Comparison of ENCODE assay signal across 18 cellular contexts in the genomic region with DNA sequence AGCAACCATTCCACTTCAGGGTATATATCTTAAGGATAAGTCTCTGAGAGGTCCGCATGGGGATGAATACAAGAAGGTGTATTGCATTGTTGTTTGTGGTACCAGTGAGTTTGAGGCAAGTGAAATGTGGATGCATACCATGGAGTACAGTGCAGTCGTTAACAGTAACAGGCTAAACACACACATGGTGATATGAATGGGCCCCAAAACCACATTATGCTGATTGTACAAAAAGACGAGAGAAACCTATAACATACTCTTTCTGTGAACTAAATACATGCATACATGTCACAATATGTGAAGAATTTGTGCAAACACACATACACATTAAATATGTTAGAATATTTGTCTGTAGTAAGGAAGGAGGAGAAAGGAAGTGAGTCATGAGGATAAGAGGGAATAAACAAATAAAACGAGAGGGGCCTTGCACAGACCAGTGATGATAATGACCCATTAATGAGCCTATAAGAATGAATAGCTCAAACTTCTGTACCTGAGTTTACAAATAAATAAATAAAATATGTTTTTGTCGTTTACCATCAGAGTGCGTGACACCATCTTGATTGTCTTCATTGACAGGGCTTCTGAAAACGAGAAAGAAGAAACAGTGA.
DNase-seq lines count a peak whose midpoint lies in the region; ATAC-seq, FAIRE-seq and TF ChIP-seq lines count a peak whose summit lies in the region.
"Had no signal": no experiment of that assay in that cellular context is flagged by ENCODE, and none has a peak within 500 bp of the region (broad histone marks: within the 10 kb centered on the region; RNA-seq: fewer than 3 reads in every experiment).

No MANE protein-coding gene starts in this region.

- peaks cover 24 to 31% (median 26%) of the 10 kb centered on the region in 4 donors for H3K4me1 Mint-ChIP-seq in CD4-positive, alpha-beta memory T cell
- H3K4me1 Mint-ChIP-seq: GM23338 had no signal

- TF ChIP-seq EP300 in A549 (IDR thresholded peaks at IDR 0.05): no peak

- peaks cover 32 to 47% of the 10 kb centered on the region in 2 donors for H3K36me3 Mint-ChIP-seq in CD4-positive, alpha-beta memory T cell

- peak overlapping the region in 1 of 2 experiments; percentile 7; a peak in 3 of 6 replicates for H3K27ac ChIP-seq in A549
- peak overlapping the region; percentile 11 for H3K27ac ChIP-seq in CD4-positive, alpha-beta memory T cell (ENCODE audit: low read depth, low read length)
- H3K27ac ChIP-seq: BLaER1, HL-60 had no signal

- CTCF ChIA-PET in A549 (lab: Yijun Ruan, JAX): interaction anchor here (0.8 to 4.3 kb wide), 6 partner anchors 55 to 143 kb away, joined by 3 to 19 read pairs (median 4); no protein-coding TSS in a partner anchor
- CTCF ChIA-PET in CD4-positive, alpha-beta memory T cell (lab: Charles Lee; ENCODE audit: partially characterized antibody): interaction anchor here (1.3 to 3.8 kb wide), 2 partner anchors 12 to 142 kb away, joined by 3 to 20 read pairs; no protein-coding TSS in a partner anchor

- H3K27me3 ChIP-seq in CD4-positive, alpha-beta memory T cell (ENCODE audit: insufficient read depth, low read length): no peaks in the 10 kb centered on the region
- H3K27me3 ChIP-seq: BLaER1 had no signal

- H3K4me1 ChIP-seq in A549: peaks cover 39% of the 10 kb centered on the region
- H3K4me1 ChIP-seq in CD4-positive, alpha-beta memory T cell (ENCODE audit: insufficient read depth, low read length): peaks cover 69% of the 10 kb centered on the region
- H3K4me1 ChIP-seq: BLaER1 had no signal

- no peak for TF ChIP-seq RAD21 in A549 (conservative IDR thresholded peaks at IDR 0.05 in 1 of 2, IDR thresholded peaks at IDR 0.05 in 1 of 2)

- peak in 1 of 2 experiments; percentile 8; a peak in 1 of 6 replicates for ATAC-seq in A549
- no peak for ATAC-seq in GM19395 (IDR thresholded peaks at IDR 0.05; ENCODE audit: unreplicated experiment)
- ATAC-seq: GM23338 had no signal

- TF ChIP-seq POLR2A in A549 (IDR thresholded peaks at IDR 0.05; ENCODE audit: low read length): no peak
- TF ChIP-seq POLR2A in GM12892 (IDR thresholded peaks at IDR 0.05; ENCODE audit: low read depth, low read length): no peak

- FAIRE-seq in A549 (lab: Jason Lieb, UNC) (peak; percentile 99), HTR-8/SVneo (lab: Jason Lieb, UNC) (peak; percentile 97), GM12892 (lab: Jason Lieb, UNC) (no peak)

- H3K4me3 Mint-ChIP-seq in CD4-positive, alpha-beta memory T cell: peak overlapping the region in 2 of 8 donors; percentile 1 to 45
- H3K4me3 Mint-ChIP-seq: GM23338, HFFc6 had no signal

- POLR2A ChIA-PET in A549 (lab: Yijun Ruan, JAX): no interaction called here
- POLR2A ChIA-PET in CD4-positive, alpha-beta memory T cell (lab: Charles Lee; ENCODE audit: partially characterized antibody): interaction anchor here (1.1 kb wide), 1 partner anchor 79 kb away, joined by 3 read pairs; a partner anchor contains a TSS

- H3K27me3 Mint-ChIP-seq in CD4-positive, alpha-beta memory T cell: no peaks in the 10 kb centered on the region

- H3K4me2 ChIP-seq in A549: no peak overlapping the region
- H3K4me2 ChIP-seq: BLaER1, GM23338 had no signal

- 82% methylated on average over 7 of the region's 7 CpGs for WGBS in A549 (ENCODE audit: missing lambda C conversion rate)

- DNase-seq in A549 (ENCODE audit: low read depth in 1 of 2, low spot score in 1 of 2) (no peak), HTR-8/SVneo (ENCODE audit: insufficient read length, low spot score) (no peak), epithelial cell of esophagus (ENCODE audit: low read depth) (peak; percentile 14), GM12892 (ENCODE audit: insufficient read length) (no peak), GOT3 (lab: John Stamatoyannopoulos, UW) (no peak)
- DNase-seq in CD4-positive, alpha-beta memory T cell: no peak
- DNase-seq: GDM1, HFFc6, Kasumi-1, NCI-H1417, NCI-H2029, NCI-H2171 treated with DMSO at 0.1 percent for 48 hours, NCI-H510A treated with DMSO at 0.1 percent for 48 hours, SIG-M5 had no signal

- TF ChIP-seq CTCF in A549 (IDR thresholded peaks at IDR 0.05) (no peak), epithelial cell of esophagus (IDR thresholded peaks at IDR 0.05; ENCODE audit: insufficient read depth, low read depth, low read length, missing control alignments) (no peak)

- peaks cover 0 to 1% (median 0%) of the 10 kb centered on the region in 8 donors for H3K9me3 Mint-ChIP-seq in CD4-positive, alpha-beta memory T cell
- H3K9me3 Mint-ChIP-seq: GM23338, HFFc6 had no signal

- H3K9me3 ChIP-seq in A549: no peaks in the 10 kb centered on the region
- H3K9me3 ChIP-seq in CD4-positive, alpha-beta memory T cell (ENCODE audit: control insufficient read depth in 1 of 2, low read length in 2 of 2): no peaks in the 10 kb centered on the region
- H3K9me3 ChIP-seq: BLaER1 had no signal

- H3K36me3 ChIP-seq in CD4-positive, alpha-beta memory T cell (ENCODE audit: insufficient read depth, low read length): peaks cover 60% of the 10 kb centered on the region
- H3K36me3 ChIP-seq: BLaER1 had no signal

- intact Hi-C loops in CD4-positive, alpha-beta memory T cell (cut with micrococcal nuclease): no loop called here

- peak overlapping the region in 6 of 7 donors; percentile 19 to 75 (median 42) for H3K27ac Mint-ChIP-seq in CD4-positive, alpha-beta memory T cell
- H3K27ac Mint-ChIP-seq: GM23338, HFFc6 had no signal

- H3K4me3 ChIP-seq in A549 (no peak overlapping the region), epithelial cell of esophagus (ENCODE audit: low read length) (no peak overlapping the region)
- H3K4me3 ChIP-seq in CD4-positive, alpha-beta memory T cell (ENCODE audit: low read length in 2 of 2): no peak overlapping the region
- H3K4me3 ChIP-seq: BLaER1, GM23338 had no signal

TF ChIP-seq in A549, 52 proteins besides CTCF, POLR2A, EP300 and RAD21:
- TF ChIP-seq FOSL2 (IDR thresholded peaks at IDR 0.05) (no peak), FOSL2 (CRISPR knock-in tag; IDR thresholded peaks at IDR 0.05) (peak; percentile 48), ZC3H11A (IDR thresholded peaks at IDR 0.05) (no peak), MAFK (IDR thresholded peaks at IDR 0.05; ENCODE audit: partially characterized antibody) (peak; percentile 94)
